In genomic region chr7:65216469-65216868, GRCh38 we compare ENCODE assay signal across 9 cellular contexts.
A peak's percentile ranks its signal among the peaks of the same experiment; 100 is the strongest.
DNase-seq lines count a peak whose midpoint lies in the region; TF ChIP-seq lines count a peak whose summit lies in the region.
"Had no signal": no experiment of that assay in that cellular context is flagged by ENCODE, and none has a peak within 500 bp of the region (broad histone marks: within the 10 kb centered on the region; RNA-seq: fewer than 3 reads in every experiment).

No MANE protein-coding gene starts in this region.

- WGBS in GM23248 (ENCODE audit: low coverage in 1 of 2, low lambda C conversion rate in 2 of 2, missing lambda C conversion rate in 2 of 2), 2 experiments: 0 to 1% methylated on average over 7 to 8 of the region's 8 CpGs
- WGBS in mesenchymal stem cell: 26% methylated on average over 8 of the region's 8 CpGs
- 36% methylated on average over 8 of the region's 8 CpGs for WGBS in testis, 2 donors

- no peak overlapping the region for H3K18ac ChIP-seq in mesenchymal stem cell (ENCODE audit: low read depth in 1 of 2, low read length in 2 of 2)

- no peaks in the 10 kb centered on the region for H3K79me2 ChIP-seq in GM23248 (ENCODE audit: insufficient read depth)

- H2AFZ ChIP-seq in GM23248: no peak overlapping the region
- H2AFZ ChIP-seq in mesenchymal stem cell (ENCODE audit: low read depth, low read length): no peak overlapping the region

- H2BK12ac ChIP-seq in mesenchymal stem cell (ENCODE audit: low read length in 2 of 2): no peak overlapping the region

- no peak for TF ChIP-seq POLR2A in testis (IDR thresholded peaks at IDR 0.05)

- H3K36me3 ChIP-seq in GM23248 (ENCODE audit: low read depth) (no peaks in the 10 kb centered on the region), mesenchymal stem cell (ENCODE audit: control insufficient read depth in 1 of 2, insufficient read depth in 2 of 2, low read depth in 1 of 2, low read length in 2 of 2) (no peaks in the 10 kb centered on the region), testis (ENCODE audit: low read depth, missing control alignments) (no peaks in the 10 kb centered on the region)

- H3K27me3 ChIP-seq in GM23248 (replicated peaks; ENCODE audit: insufficient read depth) (no peaks in the 10 kb centered on the region), mesenchymal stem cell (ENCODE audit: control insufficient read depth in 1 of 2, insufficient read depth in 1 of 2, low read length in 2 of 2) (no peaks in the 10 kb centered on the region), testis (no peaks in the 10 kb centered on the region)

- intact Hi-C loops in testis (cut with DNase I; ENCODE audit: low total_unique reads): no loop called here

- no peaks in the 10 kb centered on the region for H3F3A ChIP-seq in GM23248 (ENCODE audit: insufficient read depth)

- no peak overlapping the region for H3K14ac ChIP-seq in mesenchymal stem cell (ENCODE audit: low read length in 2 of 2)

- no peak overlapping the region for H4K8ac ChIP-seq in mesenchymal stem cell (ENCODE audit: low read length)

- in situ Hi-C loops in GM23248 (cut with MboI): no loop called here

- no peak overlapping the region for H2BK15ac ChIP-seq in mesenchymal stem cell (ENCODE audit: low read depth, poor library complexity, severe bottlenecking)

- no peak overlapping the region for H3K27ac ChIP-seq in GM23248
- no peak overlapping the region for H3K27ac ChIP-seq in VCaP
- no peak overlapping the region for H3K27ac ChIP-seq in mesenchymal stem cell (ENCODE audit: low read length, poor library complexity, severe bottlenecking)
- no peak overlapping the region for H3K27ac ChIP-seq in testis
- H3K27ac ChIP-seq: SK-N-MC had no signal

- no peak overlapping the region for H3K4ac ChIP-seq in mesenchymal stem cell (ENCODE audit: low read depth in 1 of 2, low read length in 2 of 2)

- H3K23ac ChIP-seq in mesenchymal stem cell (ENCODE audit: low read length in 2 of 2): no peak overlapping the region

- H2BK5ac ChIP-seq in mesenchymal stem cell (ENCODE audit: low read depth, low read length, poor library complexity, severe bottlenecking): no peak overlapping the region

- H4K91ac ChIP-seq in mesenchymal stem cell (ENCODE audit: low read length): no peak overlapping the region

- no peaks in the 10 kb centered on the region for H3K79me1 ChIP-seq in mesenchymal stem cell (replicated peaks; ENCODE audit: low read length, poor library complexity, severe bottlenecking)

- H4K20me1 ChIP-seq in GM23248 (ENCODE audit: insufficient read depth): no peaks in the 10 kb centered on the region

- H3K9me3 ChIP-seq in GM23248 (ENCODE audit: low read depth): no peaks in the 10 kb centered on the region
- no peaks in the 10 kb centered on the region for H3K9me3 ChIP-seq in mesenchymal stem cell (ENCODE audit: control insufficient read depth, low read length)
- no peaks in the 10 kb centered on the region for H3K9me3 ChIP-seq in testis

- H3K4me3 ChIP-seq in GM23248 (no peak overlapping the region), cardiac fibroblast (replicated peaks in 1 of 2; ENCODE audit: low read depth in 2 of 2, low read length in 2 of 2) (no peak overlapping the region), mesenchymal stem cell (ENCODE audit: insufficient read depth in 1 of 2, low read depth in 1 of 2, low read length in 2 of 2) (no peak overlapping the region), testis (no peak overlapping the region)
- H3K4me3 ChIP-seq: SK-N-MC had no signal

- H3K4me1 ChIP-seq in GM23248 (ENCODE audit: insufficient read depth) (no peaks in the 10 kb centered on the region), mesenchymal stem cell (ENCODE audit: control insufficient read depth, insufficient read depth, low read depth, low read length) (no peaks in the 10 kb centered on the region), testis (no peaks in the 10 kb centered on the region)

- H3K9ac ChIP-seq in GM23248 (no peak overlapping the region), mesenchymal stem cell (ENCODE audit: low read length) (no peak overlapping the region)

- no peaks in the 10 kb centered on the region for H3K9me2 ChIP-seq in GM23248 (ENCODE audit: insufficient read depth)

- H3K4me2 ChIP-seq in GM23248 (ENCODE audit: unreplicated experiment) (no peak overlapping the region), mesenchymal stem cell (ENCODE audit: low read length, poor library complexity, severe bottlenecking) (no peak overlapping the region)

- no peak overlapping the region for H2AK5ac ChIP-seq in mesenchymal stem cell (ENCODE audit: low read length, severe bottlenecking)

- DNase-seq in DMS53 treated with DMSO at 0.1 percent for 48 hours (lab: John Stamatoyannopoulos, UW; ENCODE audit: unreplicated experiment) (peak; percentile 96), GM23248 (peak; percentile 57), NCI-H146 (lab: John Stamatoyannopoulos, UW) (peak; percentile 91), cardiac fibroblast (ENCODE audit: low read depth in 2 of 2) (peak; percentile 41 to 51), mesenchymal stem cell (peak; percentile 21), testis (peak; percentile 63), MV-4-11 (lab: John Stamatoyannopoulos, UW) (no peak)

- peak; percentile 77 for TF ChIP-seq CTCF in VCaP (conservative IDR thresholded peaks at IDR 0.05)
- peak; percentile 59 for TF ChIP-seq CTCF in cardiac fibroblast (IDR thresholded peaks at IDR 0.05; ENCODE audit: low read depth, low read length)
- peak in 2 of 3 experiments; percentile 32 to 63 for TF ChIP-seq CTCF in testis (IDR thresholded peaks at IDR 0.05)

- H2BK120ac ChIP-seq in mesenchymal stem cell (ENCODE audit: low read depth, low read length): no peak overlapping the region
